In genomic region chr10:30436200-30436599, GRCh38 we compare ENCODE assay signal across 1 cellular context.
TF ChIP-seq lines count a peak whose summit lies in the region.

No MANE protein-coding gene starts in this region.

TF ChIP-seq in K562, 482 proteins besides CTCF, POLR2A, EP300 and RAD21 (continued from another document and continues in another):
- TF ChIP-seq CREB3L1 (IDR thresholded peaks at IDR 0.05; ENCODE audit: borderline replicate concordance, low read depth) (no peak), DPF2 (IDR thresholded peaks at IDR 0.05) (no peak), ARID4B (CRISPR knock-in tag; IDR thresholded peaks at IDR 0.05) (no peak), POLR2G (IDR thresholded peaks at IDR 0.05; ENCODE audit: low read depth, low read length) (no peak), PKNOX1 (IDR thresholded peaks at IDR 0.05) (peak; percentile 88), CXXC5 (CRISPR knock-in tag; IDR thresholded peaks at IDR 0.05) (peak; percentile 63), BCLAF1 (IDR thresholded peaks at IDR 0.05; ENCODE audit: borderline replicate concordance in 1 of 2, control insufficient read depth in 1 of 2, low read depth in 2 of 2, low read length in 1 of 2) (no peak), TCFL5 (CRISPR knock-in tag; conservative IDR thresholded peaks at IDR 0.05) (no peak), NR2C1 (IDR thresholded peaks at IDR 0.05) (no peak), NR2C1 (tag; IDR thresholded peaks at IDR 0.05) (no peak), ZFP1 (CRISPR knock-in tag; IDR thresholded peaks at IDR 0.05) (no peak), JUND (IDR thresholded peaks at IDR 0.05; ENCODE audit: borderline replicate concordance, low read depth, low read length) (peak; percentile 31; the same call in 1 of the 2 replicates), JUND (tag; IDR thresholded peaks at IDR 0.05; ENCODE audit: borderline replicate concordance, low read depth, low read length) (no peak; the same call in 2 of the 3 replicates), ZBTB2 (IDR thresholded peaks at IDR 0.05) (no peak), GATAD2A (IDR thresholded peaks at IDR 0.05) (no peak), EZH2 (IDR thresholded peaks at IDR 0.05; ENCODE audit: borderline replicate concordance, low read depth, low read length) (no peak), ZZZ3 (IDR thresholded peaks at IDR 0.05) (no peak), SNIP1 (IDR thresholded peaks at IDR 0.05; ENCODE audit: low read depth) (no peak), SRF (CRISPR knock-in tag; IDR thresholded peaks at IDR 0.05) (0 out of 4 replicates have a peak, but pooled peaks of 1 of the 2 experiments have one; percentile 44), YY1 (IDR thresholded peaks at IDR 0.05; ENCODE audit: borderline replicate concordance in 1 of 3, control insufficient read depth in 1 of 3, extremely low read depth in 1 of 3, insufficient read depth in 3 of 3, insufficient read length in 1 of 3, insufficient replicate concordance in 2 of 3, low read depth in 1 of 3, low read length in 2 of 3) (peak in 1 of 3 experiments; percentile 35), RFX5 (IDR thresholded peaks at IDR 0.05; ENCODE audit: low read depth, low read length) (no peak), ZFPM2 (CRISPR knock-in tag; IDR thresholded peaks at IDR 0.05) (no peak), MXI1 (IDR thresholded peaks at IDR 0.05; ENCODE audit: low read depth, low read length) (0 out of 2 replicates have a peak, but pooled peaks have one; percentile 25), THAP7 (CRISPR knock-in tag; IDR thresholded peaks at IDR 0.05) (no peak), PHF21A (IDR thresholded peaks at IDR 0.05; ENCODE audit: borderline replicate concordance, low read depth) (no peak), ZNF24 (IDR thresholded peaks at IDR 0.05) (peak; percentile 76; the same call in 1 of the 2 replicates), ZNF318 (IDR thresholded peaks at IDR 0.05; ENCODE audit: borderline replicate concordance in 1 of 2, low read depth in 1 of 2) (no peak), MTA1 (IDR thresholded peaks at IDR 0.05; ENCODE audit: borderline replicate concordance) (no peak), TAF1 (IDR thresholded peaks at IDR 0.05; ENCODE audit: control insufficient read depth, extremely low read depth, insufficient read depth, low read length, severe bottlenecking) (peak; percentile 48), ZNF699 (CRISPR knock-in tag; IDR thresholded peaks at IDR 0.05; ENCODE audit: insufficient replicate concordance) (no peak), NCOR1 (IDR thresholded peaks at IDR 0.05) (no peak), CREM (IDR thresholded peaks at IDR 0.05; ENCODE audit: low read depth) (peak; percentile 65), ZNF174 (CRISPR knock-in tag; IDR thresholded peaks at IDR 0.05) (no peak), MAZ (CRISPR knock-in tag; conservative IDR thresholded peaks at IDR 0.05 in 1 of 2, IDR thresholded peaks at IDR 0.05 in 1 of 2) (peak in 1 of 2 experiments; percentile 14; a peak in 1 of 4 replicates), ARHGAP35 (IDR thresholded peaks at IDR 0.05; ENCODE audit: partially characterized antibody) (no peak), CCAR2 (IDR thresholded peaks at IDR 0.05; ENCODE audit: low read depth, low read length) (no peak), BRF2 (IDR thresholded peaks at IDR 0.05; ENCODE audit: borderline replicate concordance, insufficient read depth, insufficient read length) (no peak), SRSF7 (optimal IDR thresholded peaks at IDR 0.05; ENCODE audit: low read depth, low read length) (no peak), GTF2F1 (IDR thresholded peaks at IDR 0.05; ENCODE audit: low read depth, low read length) (no peak), ZNF184 (CRISPR knock-in tag; IDR thresholded peaks at IDR 0.05) (no peak), SREBF2 (CRISPR knock-in tag; IDR thresholded peaks at IDR 0.05) (no peak)
